Comparison of ENCODE assay signal across 14 cellular contexts in genomic region chr12:2126676-2127406, GRCh38.
"Had no signal": no experiment of that assay in that cellular context is flagged by ENCODE, and none has a peak within 500 bp of the region (broad histone marks: within the 10 kb centered on the region; RNA-seq: fewer than 3 reads in every experiment).

No MANE protein-coding gene starts in this region.

- DNase-seq: activated CD4-positive, alpha-beta T cell treated with anti-CD3 and anti-CD28 coated beads, Interleukin-2, amount 10 ng/mL, durations not matched to agents 7 days and 5 days; activated naive CD8-positive, alpha-beta T cell treated with anti-CD3 and anti-CD28 coated beads, Interleukin-2, amount 10 ng/mL, durations not matched to agents 7 days and 5 days; dermis blood vessel endothelial cell; mammary epithelial cell; naive thymus-derived CD4-positive, alpha-beta T cell; nucleus accumbens; stimulated activated CD4-positive, alpha-beta T cell treated with anti-CD3 and anti-CD28 coated beads, Interleukin-12 subunit alpha, Interleukin-12 subunit beta, amount 100 ng/mL, for 4 hours; stimulated activated CD4-positive, alpha-beta T cell treated with anti-CD3 and anti-CD28 coated beads, Interleukin-2, amount 100 ng/mL, for 24 hours; SW 1271; thyroid gland had no signal

- H3K4me3 Mint-ChIP-seq: activated CD4-positive, alpha-beta T cell treated with anti-CD3 and anti-CD28 coated beads, Interleukin-2, amount 10 ng/mL, durations not matched to agents 7 days and 5 days; activated naive CD8-positive, alpha-beta T cell treated with anti-CD3 and anti-CD28 coated beads, Interleukin-2, amount 10 ng/mL, durations not matched to agents 7 days and 5 days; naive thymus-derived CD4-positive, alpha-beta T cell; T-helper 2 cell treated with Interferon-gamma antibody and Interleukin-4, amounts not matched to agents 5 μg/mL and 100 μg/mL, for 36 hours had no signal

- H3K9me3 ChIP-seq: breast epithelium, thyroid gland had no signal

- H3K9me3 Mint-ChIP-seq: activated CD4-positive, alpha-beta T cell treated with anti-CD3 and anti-CD28 coated beads, Interleukin-2, amount 10 ng/mL, durations not matched to agents 7 days and 5 days; activated naive CD8-positive, alpha-beta T cell treated with anti-CD3 and anti-CD28 coated beads, Interleukin-2, amount 10 ng/mL, durations not matched to agents 7 days and 5 days; T-helper 2 cell treated with Interferon-gamma antibody and Interleukin-4, amounts not matched to agents 5 μg/mL and 100 μg/mL, for 36 hours had no signal

- H3K27ac ChIP-seq: breast epithelium, epithelial cell of prostate, thyroid gland had no signal

- H3K27ac Mint-ChIP-seq: activated CD4-positive, alpha-beta T cell treated with anti-CD3 and anti-CD28 coated beads, Interleukin-2, amount 10 ng/mL, durations not matched to agents 7 days and 5 days; activated naive CD8-positive, alpha-beta T cell treated with anti-CD3 and anti-CD28 coated beads, Interleukin-2, amount 10 ng/mL, durations not matched to agents 7 days and 5 days; naive thymus-derived CD4-positive, alpha-beta T cell; progenitor cell of endocrine pancreas; T-helper 2 cell treated with Interferon-gamma antibody and Interleukin-4, amounts not matched to agents 5 μg/mL and 100 μg/mL, for 36 hours had no signal

- H3K4me1 ChIP-seq: breast epithelium, thyroid gland had no signal

- H3K27me3 ChIP-seq: breast epithelium, thyroid gland had no signal

- H3K4me1 Mint-ChIP-seq: activated CD4-positive, alpha-beta T cell treated with anti-CD3 and anti-CD28 coated beads, Interleukin-2, amount 10 ng/mL, durations not matched to agents 7 days and 5 days; activated naive CD8-positive, alpha-beta T cell treated with anti-CD3 and anti-CD28 coated beads, Interleukin-2, amount 10 ng/mL, durations not matched to agents 7 days and 5 days had no signal

- H3K4me3 ChIP-seq: breast epithelium, thyroid gland had no signal

- H3K36me3 Mint-ChIP-seq: activated naive CD8-positive, alpha-beta T cell treated with anti-CD3 and anti-CD28 coated beads, Interleukin-2, amount 10 ng/mL, durations not matched to agents 7 days and 5 days; naive thymus-derived CD4-positive, alpha-beta T cell had no signal

- H3K36me3 ChIP-seq: breast epithelium, thyroid gland had no signal

- H3K27me3 Mint-ChIP-seq: activated CD4-positive, alpha-beta T cell treated with anti-CD3 and anti-CD28 coated beads, Interleukin-2, amount 10 ng/mL, durations not matched to agents 7 days and 5 days had no signal
